8 cellular contexts compared by ENCODE assay signal in the genomic region with DNA sequence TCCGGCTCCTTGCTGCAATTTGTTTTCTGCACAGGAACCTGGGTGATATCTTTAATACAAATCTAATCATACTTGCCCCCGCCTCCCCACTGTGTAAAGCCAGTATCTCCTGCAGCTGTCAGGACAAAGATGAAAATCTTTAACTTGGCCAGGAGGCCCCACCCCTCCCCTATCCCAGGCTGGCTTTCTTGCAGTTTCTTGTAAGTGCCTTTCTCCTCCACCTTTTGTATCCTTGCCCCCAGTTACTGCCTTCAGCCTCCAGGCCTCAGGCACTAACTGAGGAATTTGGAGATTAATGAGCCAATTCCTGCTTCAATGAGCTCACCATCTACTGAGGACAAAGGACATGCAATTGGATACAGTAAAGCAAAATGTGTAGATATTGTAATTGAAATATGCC.
DNase-seq lines count a peak whose midpoint lies in the region; TF ChIP-seq lines count a peak whose summit lies in the region.
"Had no signal": no experiment of that assay in that cellular context is flagged by ENCODE, and none has a peak within 500 bp of the region (broad histone marks: within the 10 kb centered on the region; RNA-seq: fewer than 3 reads in every experiment).

No MANE protein-coding gene starts in this region.

- H3K9me3 ChIP-seq in effector memory CD4-positive, alpha-beta T cell (ENCODE audit: control insufficient read depth, low read length), result no peaks in the 10 kb centered on the region
- H3K9me3 ChIP-seq in neuron (ENCODE audit: low read length), result no peaks in the 10 kb centered on the region

- peak overlapping the region; percentile 80 for H3K27ac ChIP-seq in effector memory CD4-positive, alpha-beta T cell (ENCODE audit: insufficient read depth, low read length, poor library complexity, severe bottlenecking)
- H3K27ac ChIP-seq: KMS-11 had no signal

- peaks cover 54% of the 10 kb centered on the region for H3K4me1 ChIP-seq in effector memory CD4-positive, alpha-beta T cell (ENCODE audit: control insufficient read depth, insufficient read depth, low read length, poor library complexity, severe bottlenecking)
- H3K4me1 ChIP-seq in neuron (ENCODE audit: insufficient read depth, low read length), result peaks cover 17% of the 10 kb centered on the region

- TF ChIP-seq CTCF in GM12865 (IDR thresholded peaks at IDR 0.05; ENCODE audit: insufficient read depth, low read depth, low read length, missing control alignments), result no peak

- peaks cover 13% of the 10 kb centered on the region for H3K36me3 ChIP-seq in effector memory CD4-positive, alpha-beta T cell (ENCODE audit: control insufficient read depth, insufficient read depth, low read length)
- no peaks in the 10 kb centered on the region for H3K36me3 ChIP-seq in neuron (ENCODE audit: insufficient read depth, low read length)

- peak overlapping the region; percentile 90 for H3K4me3 ChIP-seq in GM12865 (ENCODE audit: low read depth, low read length)
- peak overlapping the region; percentile 35 for H3K4me3 ChIP-seq in effector memory CD4-positive, alpha-beta T cell (ENCODE audit: insufficient read depth, low read depth, low read length, poor library complexity, severe bottlenecking)
- no peak overlapping the region for H3K4me3 ChIP-seq in neuron (ENCODE audit: low read length)

- no peaks in the 10 kb centered on the region for H3K27me3 ChIP-seq in effector memory CD4-positive, alpha-beta T cell (replicated peaks; ENCODE audit: control insufficient read depth, insufficient read depth, low read length, poor library complexity, severe bottlenecking)
- no peaks in the 10 kb centered on the region for H3K27me3 ChIP-seq in neuron (ENCODE audit: insufficient read depth, low read length)

- DNase-seq in GM12865 (ENCODE audit: low read depth) (no peak), NCI-H69 (lab: John Stamatoyannopoulos, UW) (peak; percentile 35), DMS114 treated with DMSO at 0.1 percent for 48 hours (lab: John Stamatoyannopoulos, UW; ENCODE audit: unreplicated experiment) (no peak), NCI-H1048 (lab: John Stamatoyannopoulos, UW) (no peak), NCI-H1436 (lab: John Stamatoyannopoulos, UW) (no peak)
- DNase-seq in effector memory CD4-positive, alpha-beta T cell, result no peak

- peak overlapping the region; percentile 9 for H2AFZ ChIP-seq in neuron (ENCODE audit: low read depth, low read length)
